In the genomic region with DNA sequence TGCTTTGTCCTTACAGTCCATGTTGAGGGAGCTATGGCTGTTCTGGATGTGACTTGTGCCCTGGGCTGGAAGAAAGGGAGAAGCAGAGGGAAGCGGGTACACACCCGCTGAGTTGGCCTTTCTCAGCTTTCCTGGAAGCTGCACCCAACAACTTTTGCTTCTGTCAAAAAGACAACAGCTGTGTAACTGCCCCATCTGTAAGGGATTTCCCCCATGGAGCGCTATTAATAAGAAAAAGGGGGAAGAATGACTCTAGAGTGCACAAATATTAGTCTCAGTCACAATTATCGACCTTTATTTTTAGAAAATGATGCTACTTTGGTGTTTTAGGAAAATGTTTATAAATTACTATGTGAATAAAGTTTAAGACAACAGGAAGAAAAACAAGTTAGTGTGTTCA, we compare ENCODE assay signal across 25 cellular contexts.
"Had no signal": no experiment of that assay in that cellular context is flagged by ENCODE, and none has a peak within 500 bp of the region (broad histone marks: within the 10 kb centered on the region; RNA-seq: fewer than 3 reads in every experiment).

No MANE protein-coding gene starts in this region.

- H3K9me3 ChIP-seq: left lung, neutrophil, ovary, prostate gland, spleen, upper lobe of left lung had no signal

- H3K27me3 ChIP-seq: left lung, neutrophil, ovary, spleen, upper lobe of left lung had no signal

- H3K4me1 Mint-ChIP-seq: activated CD4-positive, alpha-beta T cell treated with anti-CD3 and anti-CD28 coated beads for 36 hours; activated naive CD8-positive, alpha-beta T cell treated with anti-CD3 and anti-CD28 coated beads for 36 hours; immature natural killer cell; natural killer cell had no signal

- H3K27ac ChIP-seq: left lung, neutrophil, ovary, prostate gland, spleen, upper lobe of left lung had no signal

- H3K4me3 ChIP-seq: left lung, lung, ovary, prostate gland, spleen, upper lobe of left lung had no signal

- H3K36me3 Mint-ChIP-seq: activated naive CD8-positive, alpha-beta T cell treated with anti-CD3 and anti-CD28 coated beads for 36 hours; immature natural killer cell; natural killer cell; WTC11 had no signal

- H3K9me3 Mint-ChIP-seq: activated naive CD8-positive, alpha-beta T cell treated with anti-CD3 and anti-CD28 coated beads for 36 hours; activated T-helper 2 cell treated with anti-CD3 and anti-CD28 coated beads, Interferon-gamma antibody, Interleukin-2, Interleukin-4, amounts not matched to agents 10 μg/mL and 5 μg/mL and 100 μg/mL, durations not matched to agents 14 hours and 24 hours and 36 hours had no signal

- H3K27me3 Mint-ChIP-seq: activated CD4-positive, alpha-beta T cell treated with anti-CD3 and anti-CD28 coated beads for 36 hours; activated naive CD8-positive, alpha-beta T cell treated with anti-CD3 and anti-CD28 coated beads for 36 hours; effector memory CD8-positive, alpha-beta T cell had no signal

- ATAC-seq: activated CD4-positive, alpha-beta T cell treated with anti-CD3 and anti-CD28 coated beads for 36 hours; activated T-cell treated with anti-CD3 and anti-CD28 coated beads, Interleukin-2, amount 50 U/mL, for 4 hours; effector memory CD8-positive, alpha-beta T cell; esophagus mucosa; left lung; natural killer cell; stimulated activated naive CD8-positive, alpha-beta T cell treated with anti-CD3 and anti-CD28 coated beads, Interleukin-15, Interleukin-2, amounts not matched to agents 100 U/mL and 50 U/mL, for 24 hours; WTC11 had no signal

- H3K27ac Mint-ChIP-seq: activated CD4-positive, alpha-beta T cell treated with anti-CD3 and anti-CD28 coated beads for 36 hours; activated naive CD8-positive, alpha-beta T cell treated with anti-CD3 and anti-CD28 coated beads for 36 hours; activated T-helper 2 cell treated with anti-CD3 and anti-CD28 coated beads, Interferon-gamma antibody, Interleukin-2, Interleukin-4, amounts not matched to agents 10 μg/mL and 5 μg/mL and 100 μg/mL, durations not matched to agents 14 hours and 24 hours and 36 hours; effector memory CD8-positive, alpha-beta T cell; immature natural killer cell; natural killer cell; WTC11 had no signal

- H3K36me3 ChIP-seq: left lung, neutrophil, ovary, prostate gland, spleen, upper lobe of left lung had no signal

- H3K4me1 ChIP-seq: left lung, prostate gland, upper lobe of left lung had no signal

- DNase-seq: activated CD4-positive, alpha-beta T cell treated with anti-CD3 and anti-CD28 coated beads for 36 hours; activated CD4-positive, alpha-beta T cell treated with anti-CD3 and anti-CD28 coated beads, Interleukin-2, amount 50 U/mL, for 4 hours; activated CD8-positive, alpha-beta memory T cell treated with anti-CD3 and anti-CD28 coated beads for 24 hours; activated CD8-positive, alpha-beta memory T cell treated with anti-CD3 and anti-CD28 coated beads, Interleukin-2, amount 50 U/mL, for 4 hours; activated naive CD4-positive, alpha-beta T cell; activated naive CD8-positive, alpha-beta T cell treated with anti-CD3 and anti-CD28 coated beads for 36 hours; activated T-cell treated with anti-CD3 and anti-CD28 coated beads, Interleukin-2, amount 50 U/mL, for 4 hours; central memory CD4-positive, alpha-beta T cell; effector memory CD8-positive, alpha-beta T cell; foreskin melanocyte; immature natural killer cell; left lung; natural killer cell; ovary; spleen; stimulated activated CD4-positive, alpha-beta T cell treated with anti-CD3 and anti-CD28 coated beads, Interleukin-4, amount 100 ng/mL, for 1 hour; stimulated activated naive CD8-positive, alpha-beta T cell treated with anti-CD3 and anti-CD28 coated beads, Interleukin-15, Interleukin-2, amounts not matched to agents 100 U/mL and 50 U/mL, for 24 hours; T-helper 9 cell; upper lobe of left lung had no signal

- H3K4me3 Mint-ChIP-seq: activated CD4-positive, alpha-beta T cell treated with anti-CD3 and anti-CD28 coated beads for 36 hours; activated naive CD8-positive, alpha-beta T cell treated with anti-CD3 and anti-CD28 coated beads for 36 hours; activated T-cell treated with anti-CD3 and anti-CD28 coated beads, Interleukin-2, amount 50 U/mL, for 4 hours; effector memory CD8-positive, alpha-beta T cell; immature natural killer cell; natural killer cell; WTC11 had no signal
